ENCODE assay signal across 21 cellular contexts in genomic region chr2:192498747-192499146, GRCh38.
DNase-seq lines count a peak whose midpoint lies in the region; ATAC-seq and TF ChIP-seq lines count a peak whose summit lies in the region.
"Had no signal": no experiment of that assay in that cellular context is flagged by ENCODE, and none has a peak within 500 bp of the region (broad histone marks: within the 10 kb centered on the region; RNA-seq: fewer than 3 reads in every experiment).

No MANE protein-coding gene starts in this region.

- H3K4me1 ChIP-seq in mesendoderm (ENCODE audit: control insufficient read depth, low read depth, low read length) (no peaks in the 10 kb centered on the region), stomach (no peaks in the 10 kb centered on the region)
- H3K4me1 ChIP-seq: BLaER1, Caco-2, SJSA1 had no signal

- CTCF ChIA-PET in WTC11 (lab: Charles Lee) = no interaction called here

- H3K18ac ChIP-seq in mesendoderm (ENCODE audit: low read length) = no peak overlapping the region

- no peak overlapping the region for H3K4me3 Mint-ChIP-seq in WTC11
- H3K4me3 Mint-ChIP-seq: CD4-positive, alpha-beta T cell had no signal

- H3K79me2 ChIP-seq in mesendoderm (ENCODE audit: control insufficient read depth, insufficient read depth, low read length) = no peaks in the 10 kb centered on the region

- H3K4me3 ChIP-seq in mesendoderm (ENCODE audit: low read length) (no peak overlapping the region), stomach (no peak overlapping the region)
- H3K4me3 ChIP-seq: BLaER1, SJSA1 had no signal

- H3K27ac ChIP-seq in mesendoderm (ENCODE audit: low read depth, low read length) = no peak overlapping the region
- no peak overlapping the region for H3K27ac ChIP-seq in stomach
- H3K27ac ChIP-seq: BLaER1, SJSA1 had no signal

- no peak overlapping the region for H3K9ac ChIP-seq in mesendoderm (ENCODE audit: low read length)
- H3K9ac ChIP-seq: BLaER1 had no signal

- H3K27me3 ChIP-seq in mesendoderm (ENCODE audit: insufficient read depth, low read length, poor library complexity) (no peaks in the 10 kb centered on the region), stomach (no peaks in the 10 kb centered on the region)
- H3K27me3 ChIP-seq: BLaER1, SJSA1 had no signal

- peaks cover 20% of the 10 kb centered on the region for H3K9me3 Mint-ChIP-seq in WTC11
- H3K9me3 Mint-ChIP-seq: CD4-positive, alpha-beta T cell had no signal

- H3K36me3 Mint-ChIP-seq in WTC11 = no peaks in the 10 kb centered on the region

- no peaks in the 10 kb centered on the region for H3K79me1 ChIP-seq in mesendoderm (ENCODE audit: low read length)

- H3K56ac ChIP-seq in mesendoderm (ENCODE audit: low read length) = no peak overlapping the region

- no peak overlapping the region for H2BK5ac ChIP-seq in mesendoderm (ENCODE audit: low read length)

- POLR2A ChIA-PET in WTC11 (lab: Charles Lee) = no interaction called here

- peak; percentile 47; the same call in 1 of the 2 replicates for ATAC-seq in WTC11
- ATAC-seq in sciatic nerve = no peak
- no peak for ATAC-seq in HG03025 (IDR thresholded peaks at IDR 0.05; ENCODE audit: low FRiP score, unreplicated experiment)

- H4K5ac ChIP-seq in mesendoderm (ENCODE audit: low read length) = no peak overlapping the region

- no peak overlapping the region for H3K4ac ChIP-seq in mesendoderm (ENCODE audit: low read depth, low read length)

- intact Hi-C loops in stomach (cut with DNase I; ENCODE audit: low total_unique reads) (no loop called here), sciatic nerve (cut with DNase I) (no loop called here)

- no peak overlapping the region for H2BK120ac ChIP-seq in mesendoderm (ENCODE audit: low read depth, low read length)

- H3K36me3 ChIP-seq in mesendoderm (ENCODE audit: control insufficient read depth, insufficient read depth, low read length) (no peaks in the 10 kb centered on the region), stomach (no peaks in the 10 kb centered on the region)
- H3K36me3 ChIP-seq: BLaER1, SJSA1 had no signal

- no peak overlapping the region for H2BK15ac ChIP-seq in mesendoderm (replicated peaks; ENCODE audit: low read depth)

- H3K27me3 Mint-ChIP-seq in WTC11 (ENCODE audit: low read depth) = no peaks in the 10 kb centered on the region
- H3K27me3 Mint-ChIP-seq: CD4-positive, alpha-beta T cell had no signal

- no peak for TF ChIP-seq EP300 in stomach (IDR thresholded peaks at IDR 0.05)

- H2AK5ac ChIP-seq in mesendoderm (ENCODE audit: low read length) = no peak overlapping the region

- H3K4me1 Mint-ChIP-seq in WTC11 = no peaks in the 10 kb centered on the region

- H3K27ac Mint-ChIP-seq in WTC11 = no peak overlapping the region
- H3K27ac Mint-ChIP-seq: CD4-positive, alpha-beta T cell had no signal

- H3K23ac ChIP-seq in mesendoderm (ENCODE audit: low read length) = no peak overlapping the region

- no peak overlapping the region for H4K8ac ChIP-seq in mesendoderm (ENCODE audit: low read depth, low read length)

- no CpG with 5 or more reads among the region's 11 CpGs for WGBS in mesendoderm (ENCODE audit: extremely low coverage, insufficient coverage, low lambda C conversion rate)
- WGBS in stomach, 5 donors = 87 to 98% (median 90%) methylated on average over 7 to 11 of the region's 11 CpGs

- H3K4me2 ChIP-seq in mesendoderm (ENCODE audit: low read length) = no peak overlapping the region
- H3K4me2 ChIP-seq: BLaER1 had no signal

- DNase-seq in NCI-H226 = peak; percentile 6
- peak; percentile 23 for DNase-seq in WTC11 (ENCODE audit: low spot score)
- peak; percentile 4 for DNase-seq in mesendoderm
- no peak for DNase-seq in stomach
- DNase-seq in sciatic nerve (ENCODE audit: low spot score) = no peak
- DNase-seq in activated CD4-positive, alpha-beta T cell treated with anti-CD3 and anti-CD28 coated beads, Interleukin-2, amount 50 U/mL, for 1 hour = no peak
- DNase-seq: ACHN; Caco-2; CD4-positive, alpha-beta T cell; DMS153; GOT3; KBM-7; NCI-H1092 treated with DMSO at 0.1 percent for 48 hours; NCI-H1436 treated with DMSO at 0.1 percent for 48 hours; NCI-H1930; NCI-H510A treated with DMSO at 0.1 percent for 48 hours; NCI-H748 treated with DMSO at 0.1 percent for 48 hours; NK-92 treated with Interleukin-12 subunit alpha and Interleukin-12 subunit beta, amount 100 ng/mL, for 24 hours had no signal

- TF ChIP-seq POLR2A in stomach (IDR thresholded peaks at IDR 0.05) = no peak

- H3K9me3 ChIP-seq in stomach = no peaks in the 10 kb centered on the region
- H3K9me3 ChIP-seq: BLaER1, Caco-2, SJSA1 had no signal

- TF ChIP-seq CTCF in WTC11 (IDR thresholded peaks at IDR 0.05) (no peak), stomach (IDR thresholded peaks at IDR 0.05) (no peak)

TF ChIP-seq in WTC11, 78 proteins besides CTCF, POLR2A, EP300 and RAD21:
- TF ChIP-seq MAX (CRISPR knock-in tag; IDR thresholded peaks at IDR 0.05) (no peak), E2F5 (CRISPR knock-in tag; IDR thresholded peaks at IDR 0.05) (no peak)

Comparison
In these comparisons a context has a peak if more than half of its experiments do, and no peak if none do; other contexts are left out.
1. DNase-seq: peak in NCI-H226 (single experiment), WTC11 (single experiment) and mesendoderm (single experiment); none in stomach (single experiment), sciatic nerve (single experiment) and activated CD4-positive, alpha-beta T cell treated with anti-CD3 and anti-CD28 coated beads, Interleukin-2, amount 50 U/mL, for 1 hour (single experiment).